14 cellular contexts compared by ENCODE assay signal in genomic region chr17:78753316-78754250, GRCh38. TPM values are rescaled to one million over a fixed set of nuclear protein-coding genes. Genes with fewer than 3 reads are reported as not detected.
DNase-seq lines count a peak whose midpoint lies in the region; ATAC-seq lines count a peak whose summit lies in the region.
"Had no signal": no experiment of that assay in that cellular context is flagged by ENCODE, and none has a peak within 500 bp of the region (broad histone marks: within the 10 kb centered on the region; RNA-seq: fewer than 3 reads in every experiment).

No MANE protein-coding gene starts in this region.

- no peaks in the 10 kb centered on the region for H3K27me3 Mint-ChIP-seq in activated CD4-positive, alpha-beta T cell treated with anti-CD3 and anti-CD28 coated beads for 36 hours
- H3K27me3 Mint-ChIP-seq in activated naive CD4-positive, alpha-beta T cell treated with anti-CD3 and anti-CD28 coated beads, Interleukin-2, amount 50 U/mL, for 24 hours, result no peaks in the 10 kb centered on the region
- H3K27me3 Mint-ChIP-seq in naive thymus-derived CD8-positive, alpha-beta T cell, result no peaks in the 10 kb centered on the region

- POLR2A ChIA-PET in activated CD4-positive, alpha-beta T cell treated with anti-CD3 and anti-CD28 coated beads for 36 hours (lab: Charles Lee), result no interaction called here
- POLR2A ChIA-PET in naive thymus-derived CD8-positive, alpha-beta T cell (lab: Charles Lee), result interaction anchor here (1.7 to 19.8 kb wide), 4 partner anchors 16 to 36 kb away, joined by 4 to 188 read pairs (median 6); partner anchors contain the start of gene CYTH1

- intact Hi-C loops in activated CD4-positive, alpha-beta T cell treated with anti-CD3 and anti-CD28 coated beads for 36 hours (cut with DNase I, micrococcal nuclease), result loop anchor here in 1 of 2 experiments (2.0 kb wide), 1 partner anchor 17 kb away; no protein-coding TSS in a partner anchor

- H3K9me3 Mint-ChIP-seq in activated CD4-positive, alpha-beta T cell treated with anti-CD3 and anti-CD28 coated beads for 36 hours (ENCODE audit: low read depth), result no peaks in the 10 kb centered on the region
- H3K9me3 Mint-ChIP-seq in activated naive CD4-positive, alpha-beta T cell treated with anti-CD3 and anti-CD28 coated beads, Interleukin-2, amount 50 U/mL, for 24 hours, result no peaks in the 10 kb centered on the region
- no peaks in the 10 kb centered on the region for H3K9me3 Mint-ChIP-seq in naive thymus-derived CD8-positive, alpha-beta T cell

- H3K27ac Mint-ChIP-seq in activated CD4-positive, alpha-beta T cell treated with anti-CD3 and anti-CD28 coated beads for 36 hours, result peak overlapping the region; percentile 92
- peak overlapping the region; percentile 90 for H3K27ac Mint-ChIP-seq in activated naive CD4-positive, alpha-beta T cell treated with anti-CD3 and anti-CD28 coated beads, Interleukin-2, amount 50 U/mL, for 24 hours
- H3K27ac Mint-ChIP-seq in naive thymus-derived CD8-positive, alpha-beta T cell, result peak overlapping the region; percentile 94 to 99 (median 97)

- H3K4me3 Mint-ChIP-seq in activated CD4-positive, alpha-beta T cell treated with anti-CD3 and anti-CD28 coated beads for 36 hours, result peak overlapping the region; percentile 53
- H3K4me3 Mint-ChIP-seq in activated naive CD4-positive, alpha-beta T cell treated with anti-CD3 and anti-CD28 coated beads, Interleukin-2, amount 50 U/mL, for 24 hours, result peak overlapping the region; percentile 62
- peak overlapping the region; percentile 60 to 88 (median 74) for H3K4me3 Mint-ChIP-seq in naive thymus-derived CD8-positive, alpha-beta T cell

- CTCF ChIA-PET in activated CD4-positive, alpha-beta T cell treated with anti-CD3 and anti-CD28 coated beads for 36 hours (lab: Charles Lee), result no interaction called here

- peaks cover 11% of the 10 kb centered on the region for H3K36me3 Mint-ChIP-seq in activated CD4-positive, alpha-beta T cell treated with anti-CD3 and anti-CD28 coated beads for 36 hours (ENCODE audit: low read depth)
- no peaks in the 10 kb centered on the region for H3K36me3 Mint-ChIP-seq in activated naive CD4-positive, alpha-beta T cell treated with anti-CD3 and anti-CD28 coated beads, Interleukin-2, amount 50 U/mL, for 24 hours
- H3K36me3 Mint-ChIP-seq in naive thymus-derived CD8-positive, alpha-beta T cell, result peaks cover 0 to 4% (median 3%) of the 10 kb centered on the region in 3 donors

- H3K4me1 Mint-ChIP-seq in activated CD4-positive, alpha-beta T cell treated with anti-CD3 and anti-CD28 coated beads for 36 hours, result peaks cover 94% of the 10 kb centered on the region
- peaks cover 79% of the 10 kb centered on the region for H3K4me1 Mint-ChIP-seq in activated naive CD4-positive, alpha-beta T cell treated with anti-CD3 and anti-CD28 coated beads, Interleukin-2, amount 50 U/mL, for 24 hours
- H3K4me1 Mint-ChIP-seq in naive thymus-derived CD8-positive, alpha-beta T cell, result peaks cover 31 to 91% (median 83%) of the 10 kb centered on the region in 4 donors

- peak; percentile 48 for ATAC-seq in activated CD4-positive, alpha-beta T cell treated with anti-CD3 and anti-CD28 coated beads for 36 hours
- ATAC-seq in naive thymus-derived CD8-positive, alpha-beta T cell, result peak; percentile 55 to 68

- DNase-seq in activated CD4-positive, alpha-beta T cell treated with anti-CD3 and anti-CD28 coated beads for 36 hours, result peak; percentile 58
- DNase-seq in activated CD4-positive, alpha-beta T cell treated with anti-CD3 and anti-CD28 coated beads for 4 hours, result no peak
- peak; percentile 16 for DNase-seq in HCEC 1CT
- DNase-seq in naive thymus-derived CD8-positive, alpha-beta T cell, result peak in 8 of 10 donors; percentile 24 to 76 (median 52)
- DNase-seq in ecto neural progenitor cell (ENCODE audit: low spot score), result no peak
- DNase-seq in DMS 273 (lab: John Stamatoyannopoulos, UW; ENCODE audit: unreplicated experiment), result no peak
- DNase-seq in NCI-H748 treated with DMSO at 0.1 percent for 48 hours (lab: John Stamatoyannopoulos, UW), result no peak
- DNase-seq: brain microvascular endothelial cell, Calu3, dorsolateral prefrontal cortex, Kasumi-1, left ventricle myocardium inferior, NCI-H146 had no signal

RNA-seq across cellular contexts. Expression of gene CYTH1, which starts 28.5 kb away (rescaled TPM):
- total RNA-seq in activated CD4-positive, alpha-beta T cell treated with anti-CD3 and anti-CD28 coated beads for 36 hours, result 100 to 1,000 TPM; 109 to 130 TPM
- 100 to 1,000 TPM; 415 to 423 TPM for total RNA-seq in naive thymus-derived CD8-positive, alpha-beta T cell
- 100 to 1,000 TPM; 220 to 320 (median 243) TPM for polyA plus RNA-seq in naive thymus-derived CD8-positive, alpha-beta T cell

Comparison
In these comparisons a context has a peak if more than half of its experiments do, and no peak if none do; other contexts are left out.
1. DNase-seq: peak in activated CD4-positive, alpha-beta T cell treated with anti-CD3 and anti-CD28 coated beads for 36 hours (single experiment), HCEC 1CT (single experiment) and naive thymus-derived CD8-positive, alpha-beta T cell (8 of 10); none in activated CD4-positive, alpha-beta T cell treated with anti-CD3 and anti-CD28 coated beads for 4 hours (0 of 2), ecto neural progenitor cell (single experiment), DMS 273 (single experiment) and NCI-H748 treated with DMSO at 0.1 percent for 48 hours (single experiment).
2. Peak in every context shown above with its lines, with median percentiles within 50 percentile points of each other: H3K27ac Mint-ChIP-seq and H3K4me3 Mint-ChIP-seq.